Comparison of ENCODE assay signal across 1 cellular context in the genomic region with DNA sequence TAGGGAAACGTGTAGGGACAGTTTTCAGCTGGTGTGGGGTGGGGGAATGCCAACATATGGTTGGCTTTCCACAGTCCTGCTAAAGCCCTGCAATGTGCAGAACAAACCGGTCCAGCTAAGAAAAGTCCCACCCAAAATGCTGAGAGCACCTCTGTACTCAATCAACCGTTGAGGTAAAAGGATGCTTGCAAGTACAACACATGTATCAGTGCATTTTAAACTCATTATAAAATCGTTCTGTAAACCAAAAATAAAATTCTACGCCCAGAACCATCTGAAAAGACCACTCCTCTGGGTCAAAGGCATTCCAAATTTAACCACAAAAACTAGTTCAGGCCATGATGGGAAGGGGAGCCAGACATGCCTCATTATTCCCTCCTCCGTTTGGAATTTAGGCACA.
TF ChIP-seq lines count a peak whose summit lies in the region.

No MANE protein-coding gene starts in this region.

TF ChIP-seq in HCT116, 20 proteins besides CTCF, POLR2A, EP300 and RAD21:
- no peak for TF ChIP-seq TCF7L2 (IDR thresholded peaks at IDR 0.05; ENCODE audit: borderline replicate concordance, extremely low read depth, insufficient read depth, insufficient read length)
- no peak for TF ChIP-seq POLR2AphosphoS5 (IDR thresholded peaks at IDR 0.05; ENCODE audit: low read depth, low read length)
- no peak for TF ChIP-seq CEBPB (IDR thresholded peaks at IDR 0.05; ENCODE audit: low read depth)
- no peak for TF ChIP-seq ZBTB33 (IDR thresholded peaks at IDR 0.05; ENCODE audit: extremely low read depth, insufficient replicate concordance, low read length)
- TF ChIP-seq ZFX (IDR thresholded peaks at IDR 0.05): no peak
- TF ChIP-seq, protein P1, sequence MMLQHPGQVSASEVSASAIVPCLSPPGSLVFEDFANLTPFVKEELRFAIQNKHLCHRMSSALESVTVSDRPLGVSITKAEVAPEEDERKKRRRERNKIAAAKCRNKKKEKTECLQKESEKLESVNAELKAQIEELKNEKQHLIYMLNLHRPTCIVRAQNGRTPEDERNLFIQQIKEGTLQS (IDR thresholded peaks at IDR 0.05): no peak
